ENCODE assay signal across 8 cellular contexts in genomic region chr14:100246809-100247428, GRCh38. TPM values are rescaled to one million over a fixed set of nuclear protein-coding genes. Genes with fewer than 3 reads are reported as not detected.
A peak's percentile ranks its signal among the peaks of the same experiment; 100 is the strongest.
DNase-seq lines count a peak whose midpoint lies in the region; TF ChIP-seq lines count a peak whose summit lies in the region.

No MANE protein-coding gene starts in this region.

- peaks cover 13% of the 10 kb centered on the region for H3K4me1 ChIP-seq in fibroblast of lung (ENCODE audit: control insufficient read depth, extremely low read depth, insufficient read depth, low read length)
- H3K4me1 ChIP-seq in neutrophil (ENCODE audit: control insufficient read depth in 1 of 2, insufficient read depth in 1 of 2, low read depth in 1 of 2, low read length in 1 of 2), result peaks cover 18 to 35% of the 10 kb centered on the region in 2 experiments

- H3K9me3 Mint-ChIP-seq in activated CD4-positive, alpha-beta memory T cell treated with anti-CD3 and anti-CD28 coated beads for 36 hours, result no peaks in the 10 kb centered on the region
- H3K9me3 Mint-ChIP-seq in activated CD4-positive, alpha-beta memory T cell treated with anti-CD3 and anti-CD28 coated beads, Interleukin-2, amount 10 ng/mL, durations not matched to agents 7 days and 5 days, result no peaks in the 10 kb centered on the region

- no peak overlapping the region for H3K4me3 Mint-ChIP-seq in activated CD4-positive, alpha-beta memory T cell treated with anti-CD3 and anti-CD28 coated beads for 36 hours
- H3K4me3 Mint-ChIP-seq in activated CD4-positive, alpha-beta memory T cell treated with anti-CD3 and anti-CD28 coated beads, Interleukin-2, amount 10 ng/mL, durations not matched to agents 7 days and 5 days, result no peak overlapping the region

- TF ChIP-seq CTCF in fibroblast of lung (conservative IDR thresholded peaks at IDR 0.05 in 1 of 2, IDR thresholded peaks at IDR 0.05 in 1 of 2; ENCODE audit: low read depth in 1 of 2, low read length in 2 of 2) (peak; percentile 59 to 68), neutrophil (IDR thresholded peaks at IDR 0.05) (no peak)

- DNase-seq in activated CD4-positive, alpha-beta memory T cell treated with anti-CD3 and anti-CD28 coated beads for 36 hours, result no peak
- DNase-seq in activated CD4-positive, alpha-beta memory T cell treated with anti-CD3 and anti-CD28 coated beads, Interleukin-2, amount 10 ng/mL, durations not matched to agents 7 days and 5 days, result no peak
- DNase-seq in NCI-H1105 treated with DMSO at 0.1 percent for 48 hours (lab: John Stamatoyannopoulos, UW) (peak; percentile 55), SW 1271 (lab: John Stamatoyannopoulos, UW) (peak; percentile 12 to 67), fibroblast of lung (ENCODE audit: low read depth in 2 of 2) (peak; percentile 38 to 43), SKM-1 (lab: John Stamatoyannopoulos, UW; ENCODE audit: unreplicated experiment) (no peak)
- DNase-seq in stimulated activated CD4-positive, alpha-beta T cell treated with anti-CD3 and anti-CD28 coated beads, Interleukin-2, amount 100 ng/mL, for 24 hours, result no peak

- peaks cover 95% of the 10 kb centered on the region for H3K79me2 ChIP-seq in fibroblast of lung (ENCODE audit: control insufficient read depth, insufficient read depth, low read length)

- no peaks in the 10 kb centered on the region for H3K27me3 Mint-ChIP-seq in activated CD4-positive, alpha-beta memory T cell treated with anti-CD3 and anti-CD28 coated beads for 36 hours
- H3K27me3 Mint-ChIP-seq in activated CD4-positive, alpha-beta memory T cell treated with anti-CD3 and anti-CD28 coated beads, Interleukin-2, amount 10 ng/mL, durations not matched to agents 7 days and 5 days, result no peaks in the 10 kb centered on the region

- H3K9ac ChIP-seq in fibroblast of lung (ENCODE audit: insufficient read depth, low read length), result no peak overlapping the region

- intact Hi-C loops in activated CD4-positive, alpha-beta memory T cell treated with anti-CD3 and anti-CD28 coated beads for 36 hours (cut with micrococcal nuclease), result loop anchor here (1.0 kb wide), 1 partner anchor 9 kb away; no protein-coding TSS in a partner anchor

- H3K4me2 ChIP-seq in fibroblast of lung (ENCODE audit: extremely low read depth, insufficient read depth, low read length), result peak overlapping the region; percentile 32

- H3K27ac ChIP-seq in fibroblast of lung (ENCODE audit: insufficient read depth, low read length) (peak overlapping the region; percentile 16), neutrophil (peak overlapping the region; percentile 38)

- H3K36me3 ChIP-seq in fibroblast of lung (ENCODE audit: control insufficient read depth, insufficient read depth, low read length), result no peaks in the 10 kb centered on the region
- peaks cover 4% of the 10 kb centered on the region for H3K36me3 ChIP-seq in neutrophil

- H3K4me1 Mint-ChIP-seq in activated CD4-positive, alpha-beta memory T cell treated with anti-CD3 and anti-CD28 coated beads for 36 hours (ENCODE audit: low read depth), result peaks cover 69% of the 10 kb centered on the region
- H3K4me1 Mint-ChIP-seq in activated CD4-positive, alpha-beta memory T cell treated with anti-CD3 and anti-CD28 coated beads, Interleukin-2, amount 10 ng/mL, durations not matched to agents 7 days and 5 days, result peaks cover 63% of the 10 kb centered on the region

- peak overlapping the region; percentile 30 for H3K27ac Mint-ChIP-seq in activated CD4-positive, alpha-beta memory T cell treated with anti-CD3 and anti-CD28 coated beads for 36 hours
- no peak overlapping the region for H3K27ac Mint-ChIP-seq in activated CD4-positive, alpha-beta memory T cell treated with anti-CD3 and anti-CD28 coated beads, Interleukin-2, amount 10 ng/mL, durations not matched to agents 7 days and 5 days

- H3K9me3 ChIP-seq in fibroblast of lung (ENCODE audit: control insufficient read depth, insufficient read depth, low read depth, low read length) (no peaks in the 10 kb centered on the region), neutrophil (no peaks in the 10 kb centered on the region)

- POLR2A ChIA-PET in activated CD4-positive, alpha-beta memory T cell treated with anti-CD3 and anti-CD28 coated beads for 36 hours (lab: Charles Lee), result no interaction called here
- POLR2A ChIA-PET in activated CD4-positive, alpha-beta memory T cell treated with anti-CD3 and anti-CD28 coated beads, Interleukin-2, amount 10 ng/mL, durations not matched to agents 7 days and 5 days (lab: Charles Lee), result interaction anchor here (3.0 kb wide), 1 partner anchor 25 kb away, joined by 9 read pairs; no protein-coding TSS in a partner anchor

- H3K4me3 ChIP-seq in fibroblast of lung (replicated peaks in 1 of 4; ENCODE audit: control extremely low read depth in 1 of 4, insufficient read depth in 1 of 4, low read depth in 3 of 4, low read length in 4 of 4), result no peak overlapping the region
- no peak overlapping the region for H3K4me3 ChIP-seq in neutrophil (ENCODE audit: low read depth in 1 of 2, low read length in 1 of 2)

- no peak overlapping the region for H2AFZ ChIP-seq in fibroblast of lung (ENCODE audit: low read length)

- peaks cover 4% of the 10 kb centered on the region for H4K20me1 ChIP-seq in fibroblast of lung (ENCODE audit: control insufficient read depth, extremely low read depth, insufficient read depth, low read length)

- peaks cover 14% of the 10 kb centered on the region for H3K36me3 Mint-ChIP-seq in activated CD4-positive, alpha-beta memory T cell treated with anti-CD3 and anti-CD28 coated beads for 36 hours
- H3K36me3 Mint-ChIP-seq in activated CD4-positive, alpha-beta memory T cell treated with anti-CD3 and anti-CD28 coated beads, Interleukin-2, amount 10 ng/mL, durations not matched to agents 7 days and 5 days (ENCODE audit: low read depth), result peaks cover 18% of the 10 kb centered on the region

- H3K27me3 ChIP-seq in fibroblast of lung (ENCODE audit: control insufficient read depth, insufficient read depth, low read length), result no peaks in the 10 kb centered on the region
- H3K27me3 ChIP-seq in neutrophil, result no peaks in the 10 kb centered on the region

- CTCF ChIA-PET in activated CD4-positive, alpha-beta memory T cell treated with anti-CD3 and anti-CD28 coated beads for 36 hours (lab: Charles Lee), result interaction anchor here (0.7 to 2.1 kb wide), 7 partner anchors 9 to 160 kb away, joined by 3 to 13 read pairs (median 4); no protein-coding TSS in a partner anchor
- CTCF ChIA-PET in activated CD4-positive, alpha-beta memory T cell treated with anti-CD3 and anti-CD28 coated beads, Interleukin-2, amount 10 ng/mL, durations not matched to agents 7 days and 5 days (lab: Charles Lee), result interaction anchor here (0.5 to 2.7 kb wide), 9 partner anchors 10 to 264 kb away, joined by 3 to 9 read pairs (median 5); no protein-coding TSS in a partner anchor

RNA-seq across cellular contexts. Expression of gene YY1, which starts 8.0 kb away (rescaled TPM):
- 10 to 100 TPM; 88.6 to 98.2 TPM for total RNA-seq in activated CD4-positive, alpha-beta memory T cell treated with anti-CD3 and anti-CD28 coated beads for 36 hours
- 10 to 100 TPM; 94.0 to 95.6 TPM for total RNA-seq in activated CD4-positive, alpha-beta memory T cell treated with anti-CD3 and anti-CD28 coated beads, Interleukin-2, amount 10 ng/mL, durations not matched to agents 7 days and 5 days
- total RNA-seq in fibroblast of lung, result 37.5 and 40.8 TPM in 2 replicates
- polyA plus RNA-seq in fibroblast of lung, result 33.8 and 41.9 TPM in 2 replicates
- polyA plus RNA-seq in fibroblast of lung (2012), result 41.6 and 46.1 TPM in 2 replicates
- 12.4 and 17.8 TPM in 2 replicates for polyA minus RNA-seq in fibroblast of lung (ENCODE audit: low replicate concordance)

RNA-seq across cellular contexts. Expression of gene SLC25A29, which starts 59.3 kb away (rescaled TPM):
- 10 to 100 TPM; 14.9 to 15.7 TPM for total RNA-seq in activated CD4-positive, alpha-beta memory T cell treated with anti-CD3 and anti-CD28 coated beads for 36 hours
- total RNA-seq in activated CD4-positive, alpha-beta memory T cell treated with anti-CD3 and anti-CD28 coated beads, Interleukin-2, amount 10 ng/mL, durations not matched to agents 7 days and 5 days, result 1 to 10 TPM; 8.2 to 8.9 TPM
- 21.8 and 24.1 TPM in 2 replicates for total RNA-seq in fibroblast of lung
- polyA plus RNA-seq in fibroblast of lung, result 6.2 and 8.8 TPM in 2 replicates
- 8.8 and 14.5 TPM in 2 replicates for polyA plus RNA-seq in fibroblast of lung (2012)
- polyA minus RNA-seq in fibroblast of lung (ENCODE audit: low replicate concordance), result 4.6 and 12.6 TPM in 2 replicates

Comparison
In these comparisons a context has a peak if more than half of its experiments do, and no peak if none do; other contexts are left out.
1. DNase-seq: peak in NCI-H1105 treated with DMSO at 0.1 percent for 48 hours (single experiment), SW 1271 (2 of 2) and fibroblast of lung (2 of 2); none in activated CD4-positive, alpha-beta memory T cell treated with anti-CD3 and anti-CD28 coated beads for 36 hours (single experiment), activated CD4-positive, alpha-beta memory T cell treated with anti-CD3 and anti-CD28 coated beads, Interleukin-2, amount 10 ng/mL, durations not matched to agents 7 days and 5 days (single experiment), stimulated activated CD4-positive, alpha-beta T cell treated with anti-CD3 and anti-CD28 coated beads, Interleukin-2, amount 100 ng/mL, for 24 hours (0 of 2) and SKM-1 (single experiment).